13 cellular contexts compared by ENCODE assay signal in genomic region chr1:182633657-182634281, GRCh38. TPM values are rescaled to one million over a fixed set of nuclear protein-coding genes. Genes with fewer than 3 reads are reported as not detected.
DNase-seq lines count a peak whose midpoint lies in the region; ATAC-seq and TF ChIP-seq lines count a peak whose summit lies in the region.
"Had no signal": no experiment of that assay in that cellular context is flagged by ENCODE, and none has a peak within 500 bp of the region (broad histone marks: within the 10 kb centered on the region; RNA-seq: fewer than 3 reads in every experiment).

No MANE protein-coding gene starts in this region.

- H3K27me3 Mint-ChIP-seq in GM23338 (ENCODE audit: insufficient read depth, low read depth, poor library complexity) (no peaks in the 10 kb centered on the region), nephron progenitor cell (ENCODE audit: low read depth, poor library complexity) (no peaks in the 10 kb centered on the region)
- peaks cover 4% of the 10 kb centered on the region for H3K27me3 Mint-ChIP-seq in activated CD4-positive, alpha-beta T cell treated with anti-CD3 and anti-CD28 coated beads for 36 hours

- peak overlapping the region; percentile 9; the same call in 1 of the 2 replicates for H2AFZ ChIP-seq in GM23338

- H3K27ac Mint-ChIP-seq in GM23338 (no peak overlapping the region), nephron progenitor cell (peak overlapping the region; percentile 90)
- H3K27ac Mint-ChIP-seq in activated CD4-positive, alpha-beta T cell treated with anti-CD3 and anti-CD28 coated beads for 36 hours = no peak overlapping the region

- no peaks in the 10 kb centered on the region for H4K20me1 ChIP-seq in GM23338 (replicated peaks; ENCODE audit: insufficient read depth)

- no peak overlapping the region for H3K4me3 Mint-ChIP-seq in GM23338
- H3K4me3 Mint-ChIP-seq in nephron progenitor cell = no peak overlapping the region
- H3K4me3 Mint-ChIP-seq in activated CD4-positive, alpha-beta T cell treated with anti-CD3 and anti-CD28 coated beads for 36 hours = no peak overlapping the region

- intact Hi-C loops in activated CD4-positive, alpha-beta T cell treated with anti-CD3 and anti-CD28 coated beads for 36 hours (cut with DNase I, micrococcal nuclease) = no loop called here
- intact Hi-C loops in Right ventricle myocardium superior (cut with DNase I) = no loop called here

- H3K4me1 ChIP-seq in GM23338 (ENCODE audit: insufficient read depth) = peaks cover 27% of the 10 kb centered on the region
- H3K4me1 ChIP-seq in SJSA1 (replicated peaks) = peaks cover 45% of the 10 kb centered on the region
- H3K4me1 ChIP-seq: upper lobe of right lung had no signal

- DNase-seq in GM23338 (ENCODE audit: low spot score) (peak; percentile 39), NCI-H2107 (lab: John Stamatoyannopoulos, UW) (peak; percentile 45), SJSA1 (ENCODE audit: low read depth in 1 of 2, low spot score in 2 of 2) (peak; percentile 93 to 94), nephron progenitor cell (peak; percentile 15), Right ventricle myocardium superior (no peak)
- no peak for DNase-seq in activated CD4-positive, alpha-beta T cell treated with anti-CD3 and anti-CD28 coated beads for 36 hours
- DNase-seq in activated CD8-positive, alpha-beta memory T cell treated with anti-CD3 and anti-CD28 coated beads, Interleukin-2, amount 50 U/mL, for 48 hours = no peak
- DNase-seq: central memory CD4-positive, alpha-beta T cell; DND-41; T1000; upper lobe of right lung had no signal

- H3K36me3 ChIP-seq in GM23338 (ENCODE audit: insufficient read depth) (no peaks in the 10 kb centered on the region), SJSA1 (no peaks in the 10 kb centered on the region)
- H3K36me3 ChIP-seq: upper lobe of right lung had no signal

- H3K4me1 Mint-ChIP-seq in GM23338 (peaks cover 38% of the 10 kb centered on the region), nephron progenitor cell (peaks cover 83% of the 10 kb centered on the region)
- peaks cover 32% of the 10 kb centered on the region for H3K4me1 Mint-ChIP-seq in activated CD4-positive, alpha-beta T cell treated with anti-CD3 and anti-CD28 coated beads for 36 hours

- TF ChIP-seq CTCF in GM23338 (conservative IDR thresholded peaks at IDR 0.05; ENCODE audit: low read depth in 2 of 2) (no peak), nephron progenitor cell (IDR thresholded peaks at IDR 0.05) (no peak)

- POLR2A ChIA-PET in activated CD4-positive, alpha-beta T cell treated with anti-CD3 and anti-CD28 coated beads for 36 hours (lab: Charles Lee) = no interaction called here

- ATAC-seq in GM23338 (peak; percentile 82), GM18511 (IDR thresholded peaks at IDR 0.05; ENCODE audit: unreplicated experiment) (no peak), Right ventricle myocardium superior (ENCODE audit: poor library complexity) (no peak)
- no peak for ATAC-seq in activated CD4-positive, alpha-beta T cell treated with anti-CD3 and anti-CD28 coated beads for 36 hours
- ATAC-seq: left lobe of liver, upper lobe of right lung had no signal

- H3K9me3 Mint-ChIP-seq in GM23338 (no peaks in the 10 kb centered on the region), nephron progenitor cell (no peaks in the 10 kb centered on the region)
- no peaks in the 10 kb centered on the region for H3K9me3 Mint-ChIP-seq in activated CD4-positive, alpha-beta T cell treated with anti-CD3 and anti-CD28 coated beads for 36 hours (ENCODE audit: low read depth)

- CTCF ChIA-PET in activated CD4-positive, alpha-beta T cell treated with anti-CD3 and anti-CD28 coated beads for 36 hours (lab: Charles Lee) = interaction anchor here (0.7 kb wide), 1 partner anchor 250 kb away, joined by 3 read pairs; no protein-coding TSS in a partner anchor

- no peak overlapping the region for H3K4me2 ChIP-seq in GM23338

- H3K36me3 Mint-ChIP-seq in GM23338 (ENCODE audit: low read depth) (no peaks in the 10 kb centered on the region), nephron progenitor cell (ENCODE audit: low read depth) (no peaks in the 10 kb centered on the region)
- no peaks in the 10 kb centered on the region for H3K36me3 Mint-ChIP-seq in activated CD4-positive, alpha-beta T cell treated with anti-CD3 and anti-CD28 coated beads for 36 hours (ENCODE audit: low read depth)

- no peaks in the 10 kb centered on the region for H3F3A ChIP-seq in GM23338 (replicated peaks; ENCODE audit: low read depth)

- H3K9me3 ChIP-seq in SJSA1 (replicated peaks) = no peaks in the 10 kb centered on the region
- H3K9me3 ChIP-seq: upper lobe of right lung had no signal

- no peaks in the 10 kb centered on the region for H3K79me2 ChIP-seq in GM23338 (replicated peaks; ENCODE audit: insufficient read depth)

- no peak overlapping the region for H3K4me3 ChIP-seq in GM23338
- no peak overlapping the region for H3K4me3 ChIP-seq in SJSA1
- H3K4me3 ChIP-seq: upper lobe of right lung had no signal

- H3K9me2 ChIP-seq in GM23338 (ENCODE audit: insufficient read depth) = no peaks in the 10 kb centered on the region

- H3K27ac ChIP-seq in GM23338 (ENCODE audit: low read depth) (no peak overlapping the region), SJSA1 (peak overlapping the region; percentile 61)
- H3K27ac ChIP-seq: upper lobe of right lung had no signal

- H3K27me3 ChIP-seq in GM23338 (ENCODE audit: insufficient read depth) = no peaks in the 10 kb centered on the region
- H3K27me3 ChIP-seq in SJSA1 (replicated peaks) = no peaks in the 10 kb centered on the region
- H3K27me3 ChIP-seq: upper lobe of right lung had no signal

TF ChIP-seq in GM23338, 12 proteins besides CTCF, POLR2A, EP300 and RAD21 (continues in another document):
- no peak for TF ChIP-seq JUNB (IDR thresholded peaks at IDR 0.05; ENCODE audit: unreplicated experiment)

RNA-seq across cellular contexts. Expression of gene RGS16, which starts 29.6 kb away (rescaled TPM):
- total RNA-seq in GM23338 (2014; rRNA removed; shearing (Covaris generic)) = 15.4 and 18.2 TPM in 2 replicates
- polyA plus RNA-seq in GM23338 (2016; fragmentation: Nextera tagmentation; extraction: Ambion mirVana) = 31.6 and 35.2 TPM in 2 replicates
- total RNA-seq in SJSA1 (2014; rRNA removed; shearing (Covaris generic)) = 5.0 and 5.7 TPM in 2 replicates
- total RNA-seq in activated CD4-positive, alpha-beta T cell treated with anti-CD3 and anti-CD28 coated beads for 36 hours = 10 to 100 TPM; 27.2 to 30.6 TPM
- total RNA-seq in Right ventricle myocardium superior = 1.0 TPM

RNA-seq across cellular contexts. Expression of gene RNASEL, which starts 44.7 kb away (rescaled TPM):
- 0.85 and 0.94 TPM in 2 replicates for total RNA-seq in GM23338 (2014; rRNA removed; shearing (Covaris generic))
- 0.37 and 0.38 TPM in 2 replicates for polyA plus RNA-seq in GM23338 (2016; fragmentation: Nextera tagmentation; extraction: Ambion mirVana)
- total RNA-seq in SJSA1 (2014; rRNA removed; shearing (Covaris generic)) = 8.8 and 11.5 TPM in 2 replicates
- total RNA-seq in activated CD4-positive, alpha-beta T cell treated with anti-CD3 and anti-CD28 coated beads for 36 hours = 1 to 10 TPM; 3.7 to 4.0 TPM
- total RNA-seq in Right ventricle myocardium superior = 3.3 TPM

RNA-seq across cellular contexts. Expression of gene RGS8, which starts 50.6 kb away (rescaled TPM):
- 1.0 and 2.5 TPM in 2 replicates for total RNA-seq in GM23338 (2014; rRNA removed; shearing (Covaris generic))
- polyA plus RNA-seq in GM23338 (2016; fragmentation: Nextera tagmentation; extraction: Ambion mirVana) = 0.06 and 0.10 TPM in 2 replicates
- total RNA-seq in SJSA1 (2014; rRNA removed; shearing (Covaris generic)) = 0.37 TPM in 1 of 2 replicates, not detected in the other
- total RNA-seq in activated CD4-positive, alpha-beta T cell treated with anti-CD3 and anti-CD28 coated beads for 36 hours = not detected
- total RNA-seq in Right ventricle myocardium superior = not detected
- total RNA-seq: left lobe of liver, upper lobe of right lung had no signal

Comparison
In these comparisons a context has a peak if more than half of its experiments do, and no peak if none do; other contexts are left out.
1. DNase-seq: peak in GM23338 (single experiment), NCI-H2107 (single experiment), SJSA1 (2 of 2) and nephron progenitor cell (single experiment); none in activated CD4-positive, alpha-beta T cell treated with anti-CD3 and anti-CD28 coated beads for 36 hours (single experiment), Right ventricle myocardium superior (single experiment) and activated CD8-positive, alpha-beta memory T cell treated with anti-CD3 and anti-CD28 coated beads, Interleukin-2, amount 50 U/mL, for 48 hours (single experiment).